Comparison of ENCODE assay signal across 1 cellular context in genomic region chr2:27583390-27583915, GRCh38.
A peak's percentile ranks its signal among the peaks of the same experiment; 100 is the strongest.
TF ChIP-seq lines count a peak whose summit lies in the region.

No MANE protein-coding gene starts in this region.

TF ChIP-seq in K562, 482 proteins besides CTCF, POLR2A, EP300 and RAD21 (continued from another document and continues in another):
- no peak for TF ChIP-seq ZBTB12 (CRISPR knock-in tag; IDR thresholded peaks at IDR 0.05)
- TF ChIP-seq ZNF143 (CRISPR knock-in tag; IDR thresholded peaks at IDR 0.05) = no peak
- no peak for TF ChIP-seq ZNF354B (CRISPR knock-in tag; IDR thresholded peaks at IDR 0.05)
- TF ChIP-seq ZNF830 (CRISPR knock-in tag; IDR thresholded peaks at IDR 0.05) = no peak
- no peak for TF ChIP-seq CTCFL (IDR thresholded peaks at IDR 0.05; ENCODE audit: borderline replicate concordance, insufficient read depth, low read depth, low read length, poor library complexity, severe bottlenecking)
- TF ChIP-seq TAF7 (tag; IDR thresholded peaks at IDR 0.05) = 0 out of 2 replicates have a peak, but pooled peaks have one; percentile 3
- no peak for TF ChIP-seq ATF7 (IDR thresholded peaks at IDR 0.05)
- 0 out of 4 replicates have a peak, but pooled peaks of 1 of the 2 experiments have one; percentile 35 for TF ChIP-seq ARNT (IDR thresholded peaks at IDR 0.05)
- TF ChIP-seq E2F6 (IDR thresholded peaks at IDR 0.05; ENCODE audit: borderline replicate concordance in 1 of 2, extremely low read depth in 1 of 2, insufficient read depth in 1 of 2, insufficient read length in 1 of 2, low read depth in 1 of 2, low read length in 1 of 2, poor library complexity in 1 of 2, severe bottlenecking in 1 of 2) = peak in 1 of 2 experiments; percentile 12
- TF ChIP-seq CHD1 (IDR thresholded peaks at IDR 0.05; ENCODE audit: low read length) = peak; percentile 65
- TF ChIP-seq GATA2 (CRISPR knock-in tag; IDR thresholded peaks at IDR 0.05) = no peak
- no peak for TF ChIP-seq MCM2 (IDR thresholded peaks at IDR 0.05; ENCODE audit: low read depth)
- no peak for TF ChIP-seq ZNF639 (CRISPR knock-in tag; conservative IDR thresholded peaks at IDR 0.05 in 1 of 2, IDR thresholded peaks at IDR 0.05 in 1 of 2)
- no peak for TF ChIP-seq PURB (CRISPR knock-in tag; IDR thresholded peaks at IDR 0.05; ENCODE audit: low read depth)
- TF ChIP-seq CBFA2T2 (conservative IDR thresholded peaks at IDR 0.05) = no peak
- TF ChIP-seq SPI1 (IDR thresholded peaks at IDR 0.05; ENCODE audit: borderline replicate concordance, low read depth, low read length) = no peak
- TF ChIP-seq ZNF274 (IDR thresholded peaks at IDR 0.05; ENCODE audit: borderline replicate concordance, low read depth, low read length) = no peak
- TF ChIP-seq BRF1 (IDR thresholded peaks at IDR 0.05; ENCODE audit: borderline replicate concordance, extremely low read depth, insufficient read length) = no peak
- TF ChIP-seq RUNX1 (IDR thresholded peaks at IDR 0.05; ENCODE audit: low read depth) = no peak
- no peak for TF ChIP-seq CREB3 (tag; conservative IDR thresholded peaks at IDR 0.05; ENCODE audit: low read depth)
- TF ChIP-seq SREBF1 (IDR thresholded peaks at IDR 0.05; ENCODE audit: borderline replicate concordance, low read depth, low read length) = no peak
- no peak for TF ChIP-seq CBX8 (IDR thresholded peaks at IDR 0.05; ENCODE audit: borderline replicate concordance, extremely low read depth, low read depth, low read length, poor library complexity, severe bottlenecking)
- no peak for TF ChIP-seq JUND (IDR thresholded peaks at IDR 0.05; ENCODE audit: borderline replicate concordance, low read depth, low read length)
- TF ChIP-seq JUND (tag; IDR thresholded peaks at IDR 0.05; ENCODE audit: borderline replicate concordance, low read depth, low read length) = no peak
- TF ChIP-seq ZFPM2 (CRISPR knock-in tag; IDR thresholded peaks at IDR 0.05) = no peak
- TF ChIP-seq CREB5 (CRISPR knock-in tag; IDR thresholded peaks at IDR 0.05) = no peak
- no peak for TF ChIP-seq ZNF121 (CRISPR knock-in tag; conservative IDR thresholded peaks at IDR 0.05)
- 0 out of 2 replicates have a peak, but pooled peaks have one; percentile 20 for TF ChIP-seq SNIP1 (IDR thresholded peaks at IDR 0.05; ENCODE audit: low read depth)
- no peak for TF ChIP-seq NUFIP1 (IDR thresholded peaks at IDR 0.05; ENCODE audit: partially characterized antibody)
- no peak for TF ChIP-seq MAFK (IDR thresholded peaks at IDR 0.05; ENCODE audit: low read length)
- no peak for TF ChIP-seq SREBF2 (CRISPR knock-in tag; IDR thresholded peaks at IDR 0.05)
- TF ChIP-seq CXXC5 (CRISPR knock-in tag; IDR thresholded peaks at IDR 0.05) = no peak
- TF ChIP-seq CAMTA2 (CRISPR knock-in tag; conservative IDR thresholded peaks at IDR 0.05) = no peak
- no peak for TF ChIP-seq ZBTB49 (CRISPR knock-in tag; IDR thresholded peaks at IDR 0.05; ENCODE audit: borderline replicate concordance)
- peak in 1 of 3 experiments; percentile 13 for TF ChIP-seq YY1 (IDR thresholded peaks at IDR 0.05; ENCODE audit: borderline replicate concordance in 1 of 3, control insufficient read depth in 1 of 3, extremely low read depth in 1 of 3, insufficient read depth in 3 of 3, insufficient read length in 1 of 3, insufficient replicate concordance in 2 of 3, low read depth in 1 of 3, low read length in 2 of 3)
- TF ChIP-seq HBP1 (CRISPR knock-in tag; IDR thresholded peaks at IDR 0.05) = no peak
- TF ChIP-seq ELF4 (CRISPR knock-in tag; IDR thresholded peaks at IDR 0.05) = no peak
- TF ChIP-seq ZNF75A (CRISPR knock-in tag; IDR thresholded peaks at IDR 0.05) = 0 out of 2 replicates have a peak, but pooled peaks have one; percentile 21
- no peak for TF ChIP-seq HIVEP1 (CRISPR knock-in tag; IDR thresholded peaks at IDR 0.05)
- peak; percentile 17; the same call in 1 of the 2 replicates for TF ChIP-seq ZSCAN32 (CRISPR knock-in tag; IDR thresholded peaks at IDR 0.05)
- no peak for TF ChIP-seq ZNF407 (IDR thresholded peaks at IDR 0.05; ENCODE audit: low read depth)
- TF ChIP-seq KAT8 (IDR thresholded peaks at IDR 0.05; ENCODE audit: low read depth) = no peak
- TF ChIP-seq PCBP1 (IDR thresholded peaks at IDR 0.05; ENCODE audit: low read depth, low read length, poor library complexity, severe bottlenecking) = no peak
- TF ChIP-seq HDGF (IDR thresholded peaks at IDR 0.05) = no peak
